ENCODE assay signal across 1 cellular context in the genomic region with DNA sequence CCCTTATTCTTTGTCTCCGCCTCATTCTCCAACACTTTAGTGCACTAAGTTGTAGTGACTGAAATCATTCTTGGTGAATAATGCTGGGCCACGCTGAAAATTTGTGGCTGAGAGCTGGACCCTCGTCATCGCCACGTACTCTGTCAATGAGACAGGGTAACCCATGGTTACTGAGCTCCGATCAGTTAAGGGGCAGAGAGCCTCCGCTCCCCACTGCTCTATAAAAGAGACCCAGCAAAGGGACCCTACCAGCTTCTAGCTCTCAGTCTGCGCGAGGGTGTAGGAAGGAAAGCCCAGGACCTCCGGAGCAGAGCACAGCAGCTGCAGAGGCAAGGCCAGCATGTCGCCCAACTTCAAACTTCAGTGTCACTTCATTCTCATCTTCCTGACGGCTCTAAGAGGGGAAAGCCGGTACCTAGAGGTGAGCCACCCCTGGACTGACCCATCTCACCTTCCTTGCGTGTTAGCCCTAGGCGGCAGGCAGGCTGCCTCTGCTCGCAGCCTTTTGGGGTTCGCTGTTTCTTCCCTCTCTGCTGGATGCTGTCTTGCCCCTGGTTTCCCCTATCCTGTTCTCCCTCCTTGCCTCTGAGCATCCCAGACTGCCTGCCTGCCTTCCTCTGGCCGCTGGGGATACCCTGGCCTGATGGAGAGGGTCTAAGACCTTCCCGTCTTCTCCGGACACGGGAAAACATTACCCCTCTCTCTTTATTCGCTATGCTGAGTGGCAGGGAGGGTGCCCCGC.
TF ChIP-seq lines count a peak whose summit lies in the region.

A gene with protein sequence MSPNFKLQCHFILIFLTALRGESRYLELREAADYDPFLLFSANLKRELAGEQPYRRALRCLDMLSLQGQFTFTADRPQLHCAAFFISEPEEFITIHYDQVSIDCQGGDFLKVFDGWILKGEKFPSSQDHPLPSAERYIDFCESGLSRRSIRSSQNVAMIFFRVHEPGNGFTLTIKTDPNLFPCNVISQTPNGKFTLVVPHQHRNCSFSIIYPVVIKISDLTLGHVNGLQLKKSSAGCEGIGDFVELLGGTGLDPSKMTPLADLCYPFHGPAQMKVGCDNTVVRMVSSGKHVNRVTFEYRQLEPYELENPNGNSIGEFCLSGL (plus strand): TSS at position 251 of the 742 bp plus-strand sequence. CDS start 90 bp downstream, at position 341.

TF ChIP-seq in liver, 16 proteins besides CTCF, POLR2A, EP300 and RAD21 (continued from another document):
- TF ChIP-seq, protein P1, sequence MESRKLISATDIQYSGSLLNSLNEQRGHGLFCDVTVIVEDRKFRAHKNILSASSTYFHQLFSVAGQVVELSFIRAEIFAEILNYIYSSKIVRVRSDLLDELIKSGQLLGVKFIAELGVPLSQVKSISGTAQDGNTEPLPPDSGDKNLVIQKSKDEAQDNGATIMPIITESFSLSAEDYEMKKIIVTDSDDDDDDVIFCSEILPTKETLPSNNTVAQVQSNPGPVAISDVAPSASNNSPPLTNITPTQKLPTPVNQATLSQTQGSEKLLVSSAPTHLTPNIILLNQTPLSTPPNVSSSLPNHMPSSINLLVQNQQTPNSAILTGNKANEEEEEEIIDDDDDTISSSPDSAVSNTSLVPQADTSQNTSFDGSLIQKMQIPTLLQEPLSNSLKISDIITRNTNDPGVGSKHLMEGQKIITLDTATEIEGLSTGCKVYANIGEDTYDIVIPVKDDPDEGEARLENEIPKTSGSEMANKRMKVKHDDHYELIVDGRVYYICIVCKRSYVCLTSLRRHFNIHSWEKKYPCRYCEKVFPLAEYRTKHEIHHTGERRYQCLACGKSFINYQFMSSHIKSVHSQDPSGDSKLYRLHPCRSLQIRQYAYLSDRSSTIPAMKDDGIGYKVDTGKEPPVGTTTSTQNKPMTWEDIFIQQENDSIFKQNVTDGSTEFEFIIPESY (IDR thresholded peaks at IDR 0.05) = no peak
- TF ChIP-seq FOXA2 (IDR thresholded peaks at IDR 0.05) = no peak
- TF ChIP-seq RXRA (IDR thresholded peaks at IDR 0.05) = no peak
- TF ChIP-seq FOXA1 (IDR thresholded peaks at IDR 0.05) = no peak
- TF ChIP-seq YY1 (IDR thresholded peaks at IDR 0.05) = no peak
